ENCODE assay signal across 1 cellular context in genomic region chr17:61461586-61461966, GRCh38.
TF ChIP-seq lines count a peak whose summit lies in the region.

No MANE protein-coding gene starts in this region.

TF ChIP-seq in IMR-90, 13 proteins besides CTCF, POLR2A, EP300 and RAD21:
- TF ChIP-seq NFE2L2 (IDR thresholded peaks at IDR 0.05; ENCODE audit: low read depth, low read length), result no peak
